In genomic region chr17:65594585-65594940, GRCh38 we compare ENCODE assay signal across 11 cellular contexts. TPM values are rescaled to one million over a fixed set of nuclear protein-coding genes. Genes with fewer than 3 reads are reported as not detected.
DNase-seq lines count a peak whose midpoint lies in the region; ATAC-seq and TF ChIP-seq lines count a peak whose summit lies in the region.
"Had no signal": no experiment of that assay in that cellular context is flagged by ENCODE, and none has a peak within 500 bp of the region (broad histone marks: within the 10 kb centered on the region; RNA-seq: fewer than 3 reads in every experiment).

No MANE protein-coding gene starts in this region.

- H3K4me1 Mint-ChIP-seq in CD4-positive, CD25-positive, alpha-beta regulatory T cell = peaks cover 0 to 25% (median 1%) of the 10 kb centered on the region in 4 donors
- H3K4me1 Mint-ChIP-seq in nephron = peaks cover 26% of the 10 kb centered on the region

- no peak overlapping the region for H3K27ac ChIP-seq in CD4-positive, CD25-positive, alpha-beta regulatory T cell (ENCODE audit: insufficient read depth, low read length, poor library complexity, severe bottlenecking)
- peak overlapping the region; percentile 81 for H3K27ac ChIP-seq in HUES48 (ENCODE audit: low read depth, low read length)

- peaks cover 14% of the 10 kb centered on the region for H3K4me1 ChIP-seq in CD4-positive, CD25-positive, alpha-beta regulatory T cell (ENCODE audit: control insufficient read depth, insufficient read depth, low read length, poor library complexity, severe bottlenecking)
- H3K4me1 ChIP-seq in HUES48 (ENCODE audit: control insufficient read depth, insufficient read depth, low read length) = peaks cover 30% of the 10 kb centered on the region
- H3K4me1 ChIP-seq: HAP-1 had no signal

- H3K9me3 Mint-ChIP-seq in CD4-positive, CD25-positive, alpha-beta regulatory T cell = no peaks in the 10 kb centered on the region
- no peaks in the 10 kb centered on the region for H3K9me3 Mint-ChIP-seq in nephron

- no peak for DNase-seq in CD4-positive, CD25-positive, alpha-beta regulatory T cell
- peak; percentile 27 for DNase-seq in brain pericyte (ENCODE audit: low read depth, low spot score)
- DNase-seq in HuH-7.5 (ENCODE audit: low spot score) = no peak
- DNase-seq in ureter (ENCODE audit: low spot score) = no peak
- DNase-seq: NCI-H1417, T-helper 9 cell had no signal

- H3K27ac Mint-ChIP-seq in CD4-positive, CD25-positive, alpha-beta regulatory T cell = no peak overlapping the region
- H3K27ac Mint-ChIP-seq in nephron = peak overlapping the region; percentile 85 to 94 (median 90)

- no peaks in the 10 kb centered on the region for H3K9me3 ChIP-seq in CD4-positive, CD25-positive, alpha-beta regulatory T cell (ENCODE audit: control insufficient read depth in 2 of 2, low read length in 2 of 2)
- H3K9me3 ChIP-seq in HUES48 (ENCODE audit: control insufficient read depth, insufficient read depth, low read length) = no peaks in the 10 kb centered on the region
- H3K9me3 ChIP-seq: HAP-1 had no signal

- H3K9ac ChIP-seq in HUES48 (ENCODE audit: low read depth, low read length) = no peak overlapping the region

- no peak for ATAC-seq in CD4-positive, CD25-positive, alpha-beta regulatory T cell (ENCODE audit: low read depth in 2 of 2)
- ATAC-seq in HG03025 (IDR thresholded peaks at IDR 0.05; ENCODE audit: low FRiP score, unreplicated experiment) = no peak
- no peak for ATAC-seq in HG02852 (IDR thresholded peaks at IDR 0.05; ENCODE audit: unreplicated experiment)

- H3K27me3 Mint-ChIP-seq in CD4-positive, CD25-positive, alpha-beta regulatory T cell = peaks cover 6% of the 10 kb centered on the region
- peaks cover 3% of the 10 kb centered on the region for H3K27me3 Mint-ChIP-seq in nephron (ENCODE audit: low read depth)

- no peaks in the 10 kb centered on the region for H3K27me3 ChIP-seq in CD4-positive, CD25-positive, alpha-beta regulatory T cell (ENCODE audit: control insufficient read depth, insufficient read depth, low read length)
- no peaks in the 10 kb centered on the region; the same call in 1 of the 2 replicates for H3K27me3 ChIP-seq in HUES48 (ENCODE audit: control insufficient read depth, insufficient read depth, low read length)

- no peaks in the 10 kb centered on the region for H3K36me3 Mint-ChIP-seq in CD4-positive, CD25-positive, alpha-beta regulatory T cell
- no peaks in the 10 kb centered on the region for H3K36me3 Mint-ChIP-seq in nephron (ENCODE audit: low read depth)

- no peaks in the 10 kb centered on the region for H3K36me3 ChIP-seq in CD4-positive, CD25-positive, alpha-beta regulatory T cell (ENCODE audit: control insufficient read depth, insufficient read depth, low read length)
- H3K36me3 ChIP-seq in HUES48 (ENCODE audit: control insufficient read depth, insufficient read depth, low read length) = no peaks in the 10 kb centered on the region
- H3K36me3 ChIP-seq: HAP-1 had no signal

- H3K4me3 Mint-ChIP-seq in CD4-positive, CD25-positive, alpha-beta regulatory T cell = peak overlapping the region in 3 of 4 donors; percentile 21 to 72 (median 67)
- H3K4me3 Mint-ChIP-seq in nephron = peak overlapping the region; percentile 59 to 73 (median 71)

- TF ChIP-seq CTCF in nephron (IDR thresholded peaks at IDR 0.05; ENCODE audit: unreplicated experiment in 3 of 3) = no peak

- no peak overlapping the region for H3K4me3 ChIP-seq in CD4-positive, CD25-positive, alpha-beta regulatory T cell (ENCODE audit: low read depth, low read length)
- H3K4me3 ChIP-seq in HUES48 (ENCODE audit: low read depth, low read length) = 0 out of 2 replicates have a peak overlapping the region, but pooled peaks have one; percentile 46
- H3K4me3 ChIP-seq: HAP-1 had no signal

RNA-seq across cellular contexts. Expression of gene AXIN2, which starts 33.1 kb away (rescaled TPM):
- total RNA-seq in CD4-positive, CD25-positive, alpha-beta regulatory T cell = 17.9 TPM
- polyA plus RNA-seq in CD4-positive, CD25-positive, alpha-beta regulatory T cell = 1 to 10 TPM in 3 of 4 donors, under 1 TPM in 1; 0.80 to 3.9 (median 1.7) TPM
- total RNA-seq in ureter = 11.8 TPM

Comparison
In these comparisons a context has a peak if more than half of its experiments do, and no peak if none do; other contexts are left out.
1. H3K27ac Mint-ChIP-seq: peak in nephron (3 of 3); none in CD4-positive, CD25-positive, alpha-beta regulatory T cell (0 of 3).